Comparison of ENCODE assay signal across 9 cellular contexts in genomic region chr12:122837306-122838265, GRCh38. TPM values are rescaled to one million over a fixed set of nuclear protein-coding genes. Genes with fewer than 3 reads are reported as not detected.
DNase-seq lines count a peak whose midpoint lies in the region; ATAC-seq, FAIRE-seq and TF ChIP-seq lines count a peak whose summit lies in the region.
"Had no signal": no experiment of that assay in that cellular context is flagged by ENCODE, and none has a peak within 500 bp of the region (broad histone marks: within the 10 kb centered on the region; RNA-seq: fewer than 3 reads in every experiment).

No MANE protein-coding gene starts in this region.

- H4K8ac ChIP-seq in H9 (replicated peaks; ENCODE audit: insufficient read length, low read depth, low read length): no peak overlapping the region

- H3K79me2 ChIP-seq in H9 (ENCODE audit: insufficient read depth, low read length): no peaks in the 10 kb centered on the region; the same call in 1 of the 2 replicates

- H3K4me1 ChIP-seq in A673 (ENCODE audit: insufficient read depth, low read length, poor library complexity, severe bottlenecking): peaks cover 16% of the 10 kb centered on the region
- peaks cover 3% of the 10 kb centered on the region; the same call in 1 of the 2 replicates for H3K4me1 ChIP-seq in H9 (ENCODE audit: insufficient read depth, low read length)
- H3K4me1 ChIP-seq in right lobe of liver: peaks cover 0 to 64% (median 23%) of the 10 kb centered on the region in 4 donors

- peak; percentile 21 for TF ChIP-seq POLR2A in right lobe of liver (IDR thresholded peaks at IDR 0.05)
- no peak for TF ChIP-seq POLR2A in GM12891 (IDR thresholded peaks at IDR 0.05; ENCODE audit: low read depth, low read length)

- no peak overlapping the region for H3K56ac ChIP-seq in H9 (ENCODE audit: insufficient read length, low read depth, low read length)

- H2AK5ac ChIP-seq in H9 (ENCODE audit: insufficient read length, low read length): no peak overlapping the region

- peaks cover 0 to 4% (median 2%) of the 10 kb centered on the region in 3 experiments; a peak in 3 of 7 replicates for H3K36me3 Mint-ChIP-seq in H9 (ENCODE audit: insufficient read depth in 1 of 3, low read depth in 3 of 3)
- H3K36me3 Mint-ChIP-seq in activated naive CD8-positive, alpha-beta T cell: no peaks in the 10 kb centered on the region

- intact Hi-C loops in A673 (cut with micrococcal nuclease; ENCODE audit: unreplicated experiment) (no loop called here), right lobe of liver (cut with DNase I) (no loop called here)

- peaks cover 34 to 46% of the 10 kb centered on the region in 2 experiments for H3K4me1 Mint-ChIP-seq in H9
- peaks cover 47% of the 10 kb centered on the region for H3K4me1 Mint-ChIP-seq in activated naive CD8-positive, alpha-beta T cell (ENCODE audit: low read depth)

- H3K27ac Mint-ChIP-seq in H9: no peak overlapping the region; a peak in 1 of 7 replicates
- H3K27ac Mint-ChIP-seq in activated naive CD8-positive, alpha-beta T cell: peak overlapping the region; percentile 68

- H3K23me2 ChIP-seq in H9 (ENCODE audit: insufficient read length, low read depth, low read length, poor library complexity, severe bottlenecking): peaks cover 8% of the 10 kb centered on the region

- H2AFZ ChIP-seq in H9 (ENCODE audit: low read length): no peak overlapping the region

- no TSS peak for BruUV-seq in A673 (replicated peaks; lab: Mats Ljungman, UMichigan)

- H3K4me3 ChIP-seq in A673 (ENCODE audit: low read depth, low read length, poor library complexity, severe bottlenecking): peak overlapping the region; percentile 66
- H3K4me3 ChIP-seq in right lobe of liver: peak overlapping the region in 2 of 3 donors; percentile 67 to 73

- H3K36me3 ChIP-seq in A673 (ENCODE audit: insufficient read depth, low read length, poor library complexity, severe bottlenecking): no peaks in the 10 kb centered on the region
- H3K36me3 ChIP-seq in right lobe of liver: no peaks in the 10 kb centered on the region

- H2BK120ac ChIP-seq in H9 (ENCODE audit: low read depth, low read length, poor library complexity, severe bottlenecking): no peak overlapping the region

- H2BK20ac ChIP-seq in H9 (ENCODE audit: low read depth, low read length, poor library complexity, severe bottlenecking): no peak overlapping the region

- peaks cover 2 to 3% of the 10 kb centered on the region in 2 experiments; a peak in 1 of 5 replicates for H3K9me3 Mint-ChIP-seq in H9
- H3K9me3 Mint-ChIP-seq in activated naive CD8-positive, alpha-beta T cell (ENCODE audit: low read depth): no peaks in the 10 kb centered on the region

- ATAC-seq in right lobe of liver: peak; percentile 4 to 27 (median 10)

- FAIRE-seq in GM12891 (lab: Jason Lieb, UNC): no peak

- no peak overlapping the region for H2BK5ac ChIP-seq in H9 (ENCODE audit: insufficient read length, low read length)

- TF ChIP-seq CTCF in A673 (conservative IDR thresholded peaks at IDR 0.05; ENCODE audit: low read depth, low read length): no peak
- TF ChIP-seq CTCF in H9 (conservative IDR thresholded peaks at IDR 0.05): no peak
- TF ChIP-seq CTCF in right lobe of liver (IDR thresholded peaks at IDR 0.05): no peak

- peak; percentile 29 for DNase-seq in A673 (ENCODE audit: low spot score)
- DNase-seq in H9: no peak
- peak in 2 of 3 donors; percentile 34 to 65 for DNase-seq in right lobe of liver
- DNase-seq in activated gamma-delta T cell (lab: John Stamatoyannopoulos, UW): no peak
- DNase-seq in GM12891 (ENCODE audit: insufficient read length, low spot score): no peak
- no peak for DNase-seq in NCI-H510A (lab: John Stamatoyannopoulos, UW)
- DNase-seq in ureter (ENCODE audit: low spot score): no peak
- DNase-seq: activated naive CD4-positive, alpha-beta T cell had no signal

- H3K27me3 Mint-ChIP-seq in H9 (ENCODE audit: low read depth): peaks cover 73% of the 10 kb centered on the region
- no peaks in the 10 kb centered on the region for H3K27me3 Mint-ChIP-seq in activated naive CD8-positive, alpha-beta T cell

- H3K4me3 Mint-ChIP-seq in H9: peak overlapping the region; percentile 1 to 91; a peak in 3 of 5 replicates
- peak overlapping the region; percentile 95 for H3K4me3 Mint-ChIP-seq in activated naive CD8-positive, alpha-beta T cell

- H3K27me3 ChIP-seq in A673 (replicated peaks; ENCODE audit: insufficient read depth, low read depth, low read length, poor library complexity) (no peaks in the 10 kb centered on the region), H9 (ENCODE audit: insufficient read depth, low read length) (peaks cover 10% of the 10 kb centered on the region), right lobe of liver (no peaks in the 10 kb centered on the region)

- H3K23ac ChIP-seq in H9 (ENCODE audit: insufficient read length, low read depth, low read length): no peak overlapping the region

- POLR2A ChIA-PET in A673 (lab: Charles Lee; ENCODE audit: low non-redundant PET): no interaction called here

- H3K4ac ChIP-seq in H9 (ENCODE audit: low read depth, low read length): no peak overlapping the region

- H3K27ac ChIP-seq in A673 (ENCODE audit: low read depth, low read length, poor library complexity, severe bottlenecking) (no peak overlapping the region), H9 (ENCODE audit: insufficient read length, low read depth, low read length) (no peak overlapping the region), right lobe of liver (peak overlapping the region; percentile 35 to 89 (median 61))

- H3K4me2 ChIP-seq in H9 (ENCODE audit: insufficient read depth, insufficient read length, low read length): no peak overlapping the region

- H4K91ac ChIP-seq in H9 (ENCODE audit: insufficient read length, low read depth, low read length): no peak overlapping the region

- no peak overlapping the region for H3T11ph ChIP-seq in H9 (ENCODE audit: low read length)

- no CpG with 5 or more reads among the region's 22 CpGs for WGBS in H9 (ENCODE audit: extremely low coverage, insufficient read length, low lambda C conversion rate)
- WGBS in right lobe of liver (ENCODE audit: insufficient coverage, low coverage, low lambda C conversion rate, missing lambda C conversion rate): 38% methylated on average over 17 of the region's 22 CpGs

- no peaks in the 10 kb centered on the region for H4K20me1 ChIP-seq in H9 (ENCODE audit: control insufficient read depth, insufficient read depth, insufficient read length)

- H3K18ac ChIP-seq in H9 (ENCODE audit: insufficient read length, low read depth, low read length): no peak overlapping the region

- no peak overlapping the region for H3K14ac ChIP-seq in H9 (ENCODE audit: insufficient read depth, low read length)

- H2BK15ac ChIP-seq in H9 (ENCODE audit: low read depth, low read length): no peak overlapping the region

- no peak overlapping the region for H2BK12ac ChIP-seq in H9 (ENCODE audit: insufficient read length, low read depth, low read length)

- CTCF ChIA-PET in A673 (lab: Charles Lee): interaction anchor here (0.6 kb wide), 1 partner anchor 91 kb away, joined by 7 read pairs; no protein-coding TSS in a partner anchor

- H3K9me3 ChIP-seq in A673 (ENCODE audit: low read depth, low read length, poor library complexity, severe bottlenecking) (no peaks in the 10 kb centered on the region), H9 (ENCODE audit: control insufficient read depth, low read depth, low read length) (no peaks in the 10 kb centered on the region), right lobe of liver (no peaks in the 10 kb centered on the region)

- no peaks in the 10 kb centered on the region for H3K79me1 ChIP-seq in H9 (ENCODE audit: insufficient read depth, low read depth, low read length, poor library complexity, severe bottlenecking)

- H3K9ac ChIP-seq in H9 (ENCODE audit: extremely low read depth, insufficient read length, low read length): no peak overlapping the region

- no peak overlapping the region for H4K5ac ChIP-seq in H9 (ENCODE audit: insufficient read length, low read depth, low read length)

TF ChIP-seq in GM12891, 5 proteins besides CTCF, POLR2A, EP300 and RAD21:
- TF ChIP-seq POLR2AphosphoS5 (IDR thresholded peaks at IDR 0.05; ENCODE audit: low read depth, low read length): no peak
- no peak for TF ChIP-seq TAF1 (IDR thresholded peaks at IDR 0.05; ENCODE audit: low read depth, low read length)
- no peak for TF ChIP-seq SPI1 (IDR thresholded peaks at IDR 0.05; ENCODE audit: low read depth, low read length)
- TF ChIP-seq PAX5 (IDR thresholded peaks at IDR 0.05; ENCODE audit: insufficient read depth, low read length, severe bottlenecking): no peak
- no peak for TF ChIP-seq POU2F2 (IDR thresholded peaks at IDR 0.05; ENCODE audit: low read depth, low read length)

RNA-seq across cellular contexts. Expression of gene HIP1R, which starts 2.3 kb away (rescaled TPM):
- total RNA-seq in A673 (2021) (27.0 and 30.4 TPM in 2 replicates), H9 (2021) (17.4 and 20.0 TPM in 2 replicates), right lobe of liver (10 to 100 TPM; 23.6 to 37.2 (median 27.8) TPM), ureter (77.4 TPM)
- 4.8 TPM for polyA plus RNA-seq in GM12891 (2012; ENCODE audit: low read depth, missing spikeins)

RNA-seq across cellular contexts. Expression of gene VPS37B, which starts 58.3 kb away (rescaled TPM):
- total RNA-seq in A673 (2021): 30.2 and 34.4 TPM in 2 replicates
- total RNA-seq in H9 (2021): 12.3 and 12.9 TPM in 2 replicates
- total RNA-seq in right lobe of liver: 1 to 10 TPM; 5.2 to 6.7 (median 6.0) TPM
- 20.8 TPM for polyA plus RNA-seq in GM12891 (2012; ENCODE audit: low read depth, missing spikeins)
- total RNA-seq in ureter: 59.7 TPM

Comparison
In these comparisons a context has a peak if more than half of its experiments do, and no peak if none do; other contexts are left out.
1. DNase-seq: peak in A673 (single experiment) and right lobe of liver (2 of 3); none in H9 (single experiment), activated gamma-delta T cell (single experiment), GM12891 (single experiment), NCI-H510A (single experiment) and ureter (single experiment).
2. H3K27ac ChIP-seq: peak in right lobe of liver (3 of 3); none in A673 (single experiment) and H9 (single experiment).